ENCODE assay signal across 1 cellular context in the genomic region with DNA sequence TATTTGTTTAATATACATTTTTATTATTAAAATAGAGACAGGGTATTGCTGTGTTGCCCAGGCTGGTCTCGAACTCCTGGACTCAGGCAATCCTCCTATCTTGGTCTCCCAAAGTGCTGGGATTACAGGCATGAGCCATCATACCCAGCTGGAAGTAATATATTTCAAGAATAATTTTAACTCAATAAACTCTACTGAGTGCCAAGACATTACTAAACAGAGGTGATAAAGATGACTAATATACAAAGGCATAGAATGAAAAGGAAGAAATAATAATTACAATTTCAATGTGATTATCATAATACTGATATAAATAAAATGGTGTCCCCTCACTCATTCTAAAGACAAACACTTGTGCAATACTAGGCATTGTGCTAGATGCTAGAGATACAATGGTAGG.
TF ChIP-seq lines count a peak whose summit lies in the region.

No MANE protein-coding gene starts in this region.

TF ChIP-seq in IMR-90, 13 proteins besides CTCF, POLR2A, EP300 and RAD21:
- TF ChIP-seq RCOR1 (IDR thresholded peaks at IDR 0.05; ENCODE audit: insufficient replicate concordance, low read length) (no peak), SMC3 (IDR thresholded peaks at IDR 0.05; ENCODE audit: low read depth, low read length) (no peak), MXI1 (IDR thresholded peaks at IDR 0.05; ENCODE audit: borderline replicate concordance, low read depth, low read length) (no peak), NFE2L2 (IDR thresholded peaks at IDR 0.05; ENCODE audit: low read depth, low read length) (no peak), RFX5 (IDR thresholded peaks at IDR 0.05; ENCODE audit: low read depth, low read length) (no peak), MAFK (IDR thresholded peaks at IDR 0.05; ENCODE audit: low read depth, low read length) (no peak), FOS (IDR thresholded peaks at IDR 0.05; ENCODE audit: low read depth, low read length) (no peak), BHLHE40 (IDR thresholded peaks at IDR 0.05; ENCODE audit: low read depth, low read length) (no peak), CEBPB (IDR thresholded peaks at IDR 0.05; ENCODE audit: low read depth, low read length) (no peak), MAZ (IDR thresholded peaks at IDR 0.05; ENCODE audit: borderline replicate concordance, low read depth, low read length) (no peak), CHD1 (IDR thresholded peaks at IDR 0.05; ENCODE audit: low read depth, low read length) (no peak)
- TF ChIP-seq, protein P1, sequence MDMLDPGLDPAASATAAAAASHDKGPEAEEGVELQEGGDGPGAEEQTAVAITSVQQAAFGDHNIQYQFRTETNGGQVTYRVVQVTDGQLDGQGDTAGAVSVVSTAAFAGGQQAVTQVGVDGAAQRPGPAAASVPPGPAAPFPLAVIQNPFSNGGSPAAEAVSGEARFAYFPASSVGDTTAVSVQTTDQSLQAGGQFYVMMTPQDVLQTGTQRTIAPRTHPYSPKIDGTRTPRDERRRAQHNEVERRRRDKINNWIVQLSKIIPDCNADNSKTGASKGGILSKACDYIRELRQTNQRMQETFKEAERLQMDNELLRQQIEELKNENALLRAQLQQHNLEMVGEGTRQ (IDR thresholded peaks at IDR 0.05; ENCODE audit: low read depth, low read length), result no peak
- TF ChIP-seq, protein P2, sequence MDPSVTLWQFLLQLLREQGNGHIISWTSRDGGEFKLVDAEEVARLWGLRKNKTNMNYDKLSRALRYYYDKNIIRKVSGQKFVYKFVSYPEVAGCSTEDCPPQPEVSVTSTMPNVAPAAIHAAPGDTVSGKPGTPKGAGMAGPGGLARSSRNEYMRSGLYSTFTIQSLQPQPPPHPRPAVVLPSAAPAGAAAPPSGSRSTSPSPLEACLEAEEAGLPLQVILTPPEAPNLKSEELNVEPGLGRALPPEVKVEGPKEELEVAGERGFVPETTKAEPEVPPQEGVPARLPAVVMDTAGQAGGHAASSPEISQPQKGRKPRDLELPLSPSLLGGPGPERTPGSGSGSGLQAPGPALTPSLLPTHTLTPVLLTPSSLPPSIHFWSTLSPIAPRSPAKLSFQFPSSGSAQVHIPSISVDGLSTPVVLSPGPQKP (IDR thresholded peaks at IDR 0.05; ENCODE audit: borderline replicate concordance, low read depth, low read length), result no peak
